37 cellular contexts compared by ENCODE assay signal in genomic region chr17:74848656-74849399, GRCh38. TPM values are rescaled to one million over a fixed set of nuclear protein-coding genes. Genes with fewer than 3 reads are reported as not detected.
"Had no signal": no experiment of that assay in that cellular context is flagged by ENCODE, and none has a peak within 500 bp of the region (broad histone marks: within the 10 kb centered on the region; RNA-seq: fewer than 3 reads in every experiment).

No MANE protein-coding gene starts in this region.

- ATAC-seq: activated CD4-positive, CD25-positive, alpha-beta regulatory T cell treated with anti-CD3 and anti-CD28 coated beads, Interleukin-2, amount 50 U/mL, for 24 hours; activated CD8-positive, alpha-beta memory T cell treated with anti-CD3 and anti-CD28 coated beads, Interleukin-2, amount 10 ng/mL, durations not matched to agents 7 days and 5 days; activated CD8-positive, alpha-beta T cell treated with anti-CD3 and anti-CD28 coated beads, Interleukin-2, amount 10 ng/mL, durations not matched to agents 7 days and 5 days; activated naive CD8-positive, alpha-beta T cell treated with anti-CD3 and anti-CD28 coated beads, Interleukin-2, amount 50 U/mL, for 24 hours; activated T-cell treated with anti-CD3 and anti-CD28 coated beads, Interleukin-2, amount 50 U/mL, for 4 hours; body of pancreas; effector memory CD8-positive, alpha-beta T cell; gastroesophageal sphincter; heart right ventricle; T-helper 17 cell had no signal

- H3K9me3 ChIP-seq: adrenal gland, body of pancreas, esophagus muscularis mucosa, heart right ventricle had no signal

- H3K27ac ChIP-seq: adrenal gland, body of pancreas, esophagus muscularis mucosa, gastroesophageal sphincter, heart right ventricle, WERI-Rb-1 had no signal

- H3K36me3 Mint-ChIP-seq: activated CD4-positive, alpha-beta memory T cell treated with anti-CD3 and anti-CD28 coated beads for 36 hours; activated CD8-positive, alpha-beta memory T cell treated with anti-CD3 and anti-CD28 coated beads, Interleukin-2, amount 10 ng/mL, durations not matched to agents 7 days and 5 days; activated naive CD4-positive, alpha-beta T cell treated with anti-CD3 and anti-CD28 coated beads, Interleukin-2, amount 50 U/mL, for 24 hours; activated naive CD8-positive, alpha-beta T cell treated with anti-CD3 and anti-CD28 coated beads for 36 hours had no signal

- H3K27me3 ChIP-seq: adrenal gland had no signal

- DNase-seq: activated B cell treated with CpG ODN at 0.5 μM for 24 hours; activated CD4-positive, alpha-beta memory T cell treated with anti-CD3 and anti-CD28 coated beads for 36 hours; activated CD4-positive, alpha-beta T cell treated with anti-CD3 and anti-CD28 coated beads for 48 hours; activated CD8-positive, alpha-beta memory T cell treated with anti-CD3 and anti-CD28 coated beads, Interleukin-2, amount 10 ng/mL, durations not matched to agents 7 days and 5 days; activated CD8-positive, alpha-beta memory T cell treated with anti-CD3 and anti-CD28 coated beads, Interleukin-2, amount 50 U/mL, for 4 hours; activated CD8-positive, alpha-beta T cell treated with anti-CD3 and anti-CD28 coated beads, Interleukin-2, amount 10 ng/mL, durations not matched to agents 7 days and 5 days; activated effector memory CD4-positive, alpha-beta T cell treated with anti-CD3 and anti-CD28 coated beads, Interleukin-2, amount 50 U/mL, for 16 hours; activated naive CD4-positive, alpha-beta T cell treated with anti-CD3 and anti-CD28 coated beads for 36 hours; activated naive CD8-positive, alpha-beta T cell treated with anti-CD3 and anti-CD28 coated beads for 36 hours; activated naive CD8-positive, alpha-beta T cell treated with anti-CD3 and anti-CD28 coated beads, Interleukin-2, amount 50 U/mL, for 24 hours; activated T-cell treated with anti-CD3 and anti-CD28 coated beads, Interleukin-2, amount 50 U/mL, for 4 hours; adrenal gland; amygdala; aorta; body of pancreas; caudate nucleus; cortex of kidney; dermis blood vessel endothelial cell; effector CD4-positive, alpha-beta T cell; effector memory CD8-positive, alpha-beta T cell; erythroblast; foreskin melanocyte; heart right ventricle; T-helper 1 cell; T-helper 17 cell; T1000; WERI-Rb-1 had no signal

- H3K4me3 ChIP-seq: adrenal gland, body of pancreas, esophagus muscularis mucosa, gastroesophageal sphincter, heart right ventricle had no signal

- H3K36me3 ChIP-seq: adrenal gland, esophagus muscularis mucosa, gastroesophageal sphincter, heart right ventricle, WERI-Rb-1 had no signal

- H3K27ac Mint-ChIP-seq: activated B cell treated with CpG ODN at 0.5 μM for 24 hours; activated CD4-positive, alpha-beta memory T cell treated with anti-CD3 and anti-CD28 coated beads for 36 hours; activated CD8-positive, alpha-beta memory T cell treated with anti-CD3 and anti-CD28 coated beads, Interleukin-2, amount 10 ng/mL, durations not matched to agents 7 days and 5 days; activated CD8-positive, alpha-beta T cell treated with anti-CD3 and anti-CD28 coated beads, Interleukin-2, amount 10 ng/mL, durations not matched to agents 7 days and 5 days; activated naive CD4-positive, alpha-beta T cell treated with anti-CD3 and anti-CD28 coated beads for 36 hours; activated naive CD4-positive, alpha-beta T cell treated with anti-CD3 and anti-CD28 coated beads, Interleukin-2, amount 50 U/mL, for 24 hours; activated naive CD8-positive, alpha-beta T cell treated with anti-CD3 and anti-CD28 coated beads for 36 hours; activated naive CD8-positive, alpha-beta T cell treated with anti-CD3 and anti-CD28 coated beads, Interleukin-2, amount 50 U/mL, for 24 hours; activated T-helper 2 cell treated with anti-CD3 and anti-CD28 coated beads, Interferon-gamma antibody, Interleukin-2, Interleukin-4, amounts not matched to agents 10 μg/mL and 5 μg/mL and 100 μg/mL, durations not matched to agents 14 hours and 24 hours and 36 hours; effector memory CD8-positive, alpha-beta T cell; T-helper 17 cell; T-helper 2 cell treated with Interferon-gamma antibody and Interleukin-4, amounts not matched to agents 5 μg/mL and 100 μg/mL, for 36 hours had no signal

- H3K4me3 Mint-ChIP-seq: activated B cell treated with CpG ODN at 0.5 μM for 24 hours; activated CD4-positive, alpha-beta memory T cell treated with anti-CD3 and anti-CD28 coated beads for 36 hours; activated CD8-positive, alpha-beta memory T cell treated with anti-CD3 and anti-CD28 coated beads, Interleukin-2, amount 10 ng/mL, durations not matched to agents 7 days and 5 days; activated CD8-positive, alpha-beta T cell treated with anti-CD3 and anti-CD28 coated beads, Interleukin-2, amount 10 ng/mL, durations not matched to agents 7 days and 5 days; activated naive CD4-positive, alpha-beta T cell treated with anti-CD3 and anti-CD28 coated beads for 36 hours; activated naive CD4-positive, alpha-beta T cell treated with anti-CD3 and anti-CD28 coated beads, Interleukin-2, amount 50 U/mL, for 24 hours; activated naive CD8-positive, alpha-beta T cell treated with anti-CD3 and anti-CD28 coated beads for 36 hours; activated naive CD8-positive, alpha-beta T cell treated with anti-CD3 and anti-CD28 coated beads, Interleukin-2, amount 50 U/mL, for 24 hours; activated T-cell treated with anti-CD3 and anti-CD28 coated beads, Interleukin-2, amount 50 U/mL, for 4 hours; effector memory CD8-positive, alpha-beta T cell; T-helper 17 cell; T-helper 2 cell treated with Interferon-gamma antibody and Interleukin-4, amounts not matched to agents 5 μg/mL and 100 μg/mL, for 36 hours had no signal

- H3K9me3 Mint-ChIP-seq: activated B cell treated with CpG ODN at 0.5 μM for 24 hours; activated CD4-positive, alpha-beta memory T cell treated with anti-CD3 and anti-CD28 coated beads for 36 hours; activated naive CD4-positive, alpha-beta T cell treated with anti-CD3 and anti-CD28 coated beads for 36 hours; activated naive CD4-positive, alpha-beta T cell treated with anti-CD3 and anti-CD28 coated beads, Interleukin-2, amount 50 U/mL, for 24 hours; activated naive CD8-positive, alpha-beta T cell treated with anti-CD3 and anti-CD28 coated beads for 36 hours; activated naive CD8-positive, alpha-beta T cell treated with anti-CD3 and anti-CD28 coated beads, Interleukin-2, amount 50 U/mL, for 24 hours; activated T-cell treated with anti-CD3 and anti-CD28 coated beads, Interleukin-2, amount 50 U/mL, for 4 hours; activated T-helper 2 cell treated with anti-CD3 and anti-CD28 coated beads, Interferon-gamma antibody, Interleukin-2, Interleukin-4, amounts not matched to agents 10 μg/mL and 5 μg/mL and 100 μg/mL, durations not matched to agents 14 hours and 24 hours and 36 hours; effector memory CD8-positive, alpha-beta T cell; T-helper 2 cell treated with Interferon-gamma antibody and Interleukin-4, amounts not matched to agents 5 μg/mL and 100 μg/mL, for 36 hours had no signal

- FAIRE-seq: colon had no signal

- H3K4me1 ChIP-seq: adrenal gland had no signal

RNA-seq across cellular contexts. Expression of gene GRIN2C, which starts 10.9 kb away (rescaled TPM):
- total RNA-seq: activated B cell treated with CpG ODN at 0.5 μM for 24 hours; activated CD4-positive, alpha-beta memory T cell treated with anti-CD3 and anti-CD28 coated beads for 36 hours; activated CD8-positive, alpha-beta memory T cell treated with anti-CD3 and anti-CD28 coated beads for 36 hours; activated naive CD8-positive, alpha-beta T cell treated with anti-CD3 and anti-CD28 coated beads for 36 hours; body of pancreas; T-helper 17 cell had no signal

RNA-seq across cellular contexts. Expression of gene FADS6, which starts 44.6 kb away (rescaled TPM):
- total RNA-seq: activated B cell treated with CpG ODN at 0.5 μM for 24 hours; activated CD4-positive, alpha-beta memory T cell treated with anti-CD3 and anti-CD28 coated beads for 36 hours; activated CD8-positive, alpha-beta memory T cell treated with anti-CD3 and anti-CD28 coated beads for 36 hours; activated CD8-positive, alpha-beta memory T cell treated with anti-CD3 and anti-CD28 coated beads, Interleukin-2, amount 10 ng/mL, durations not matched to agents 7 days and 5 days; activated CD8-positive, alpha-beta T cell treated with anti-CD3 and anti-CD28 coated beads, Interleukin-2, amount 10 ng/mL, durations not matched to agents 7 days and 5 days; activated naive CD4-positive, alpha-beta T cell treated with anti-CD3 and anti-CD28 coated beads for 36 hours; activated naive CD8-positive, alpha-beta T cell treated with anti-CD3 and anti-CD28 coated beads for 36 hours; activated T-cell treated with anti-CD3 and anti-CD28 coated beads, Interleukin-2, amount 50 U/mL, for 4 hours; activated T-helper 2 cell treated with anti-CD3 and anti-CD28 coated beads, Interferon-gamma antibody, Interleukin-2, Interleukin-4, amounts not matched to agents 10 μg/mL and 5 μg/mL and 100 μg/mL, durations not matched to agents 14 hours and 24 hours and 36 hours; aorta; body of pancreas; chondrocyte; dermis blood vessel endothelial cell; glomerular endothelial cell; heart right ventricle; T-helper 17 cell had no signal
- polyA plus RNA-seq: heart right ventricle had no signal
